ENCODE assay signal across 1 cellular context in genomic region chr2:46735730-46736493, GRCh38.
A peak's percentile ranks its signal among the peaks of the same experiment; 100 is the strongest.
TF ChIP-seq lines count a peak whose summit lies in the region.

No MANE protein-coding gene starts in this region.

TF ChIP-seq in HepG2, 621 proteins besides CTCF, POLR2A, EP300 and RAD21 (continued from another document):
- TF ChIP-seq CEBPZ (IDR thresholded peaks at IDR 0.05; ENCODE audit: low read length) = no peak
- TF ChIP-seq PAXIP1 (CRISPR knock-in tag; conservative IDR thresholded peaks at IDR 0.05) = 0 out of 2 replicates have a peak, but pooled peaks have one; percentile 21
- TF ChIP-seq NBN (conservative IDR thresholded peaks at IDR 0.05) = no peak
- TF ChIP-seq SNAPC2 (CRISPR knock-in tag; IDR thresholded peaks at IDR 0.05) = no peak
- TF ChIP-seq ZNF30 (CRISPR knock-in tag; IDR thresholded peaks at IDR 0.05) = no peak
- TF ChIP-seq SALL2 (CRISPR knock-in tag; IDR thresholded peaks at IDR 0.05) = no peak
- TF ChIP-seq USF2 (IDR thresholded peaks at IDR 0.05; ENCODE audit: low read depth, low read length) = no peak
- TF ChIP-seq USF2 (CRISPR knock-in tag; IDR thresholded peaks at IDR 0.05; ENCODE audit: borderline replicate concordance) = no peak
- TF ChIP-seq ZFP82 (CRISPR knock-in tag; IDR thresholded peaks at IDR 0.05; ENCODE audit: borderline replicate concordance) = no peak
- no peak for TF ChIP-seq ZNF326 (CRISPR knock-in tag; IDR thresholded peaks at IDR 0.05; ENCODE audit: borderline replicate concordance)
- TF ChIP-seq ZNF850 (CRISPR knock-in tag; conservative IDR thresholded peaks at IDR 0.05) = no peak
- peak; percentile 6; the same call in 1 of the 2 replicates for TF ChIP-seq HNF4A (CRISPR knock-in tag; IDR thresholded peaks at IDR 0.05)
- no peak for TF ChIP-seq ZNF33B (CRISPR knock-in tag; IDR thresholded peaks at IDR 0.05)
- 0 out of 2 replicates have a peak, but pooled peaks have one; percentile 47 for TF ChIP-seq POGZ (CRISPR knock-in tag; IDR thresholded peaks at IDR 0.05)
- TF ChIP-seq BCL6 (CRISPR knock-in tag; IDR thresholded peaks at IDR 0.05) = no peak
- no peak for TF ChIP-seq SKIL (CRISPR knock-in tag; IDR thresholded peaks at IDR 0.05; ENCODE audit: borderline replicate concordance)
- no peak for TF ChIP-seq MAZ (IDR thresholded peaks at IDR 0.05; ENCODE audit: borderline replicate concordance, low read depth, low read length)
- TF ChIP-seq MAZ (CRISPR knock-in tag; IDR thresholded peaks at IDR 0.05; ENCODE audit: low read depth) = no peak
- TF ChIP-seq CBX1 (IDR thresholded peaks at IDR 0.05; ENCODE audit: low read depth) = no peak
- TF ChIP-seq SETDB1 (CRISPR knock-in tag; IDR thresholded peaks at IDR 0.05; ENCODE audit: borderline replicate concordance) = no peak
- TF ChIP-seq RNF219 (CRISPR knock-in tag; IDR thresholded peaks at IDR 0.05) = 0 out of 2 replicates have a peak, but pooled peaks have one; percentile 4
- peak; percentile 66; the same call in 1 of the 2 replicates for TF ChIP-seq ZMYM2 (CRISPR knock-in tag; IDR thresholded peaks at IDR 0.05)
- TF ChIP-seq MBNL3 (CRISPR knock-in tag; conservative IDR thresholded peaks at IDR 0.05) = no peak
- TF ChIP-seq PCBP2 (optimal IDR thresholded peaks at IDR 0.05; ENCODE audit: low read depth, low read length, poor library complexity, severe bottlenecking) = peak; percentile 42
- peak; percentile 92 for TF ChIP-seq HNRNPK (IDR thresholded peaks at IDR 0.05; ENCODE audit: low read depth, low read length, poor library complexity, severe bottlenecking)
- TF ChIP-seq ZNF879 (CRISPR knock-in tag; IDR thresholded peaks at IDR 0.05) = no peak
- TF ChIP-seq NR0B2 (CRISPR knock-in tag; IDR thresholded peaks at IDR 0.05) = no peak
- no peak for TF ChIP-seq SCMH1 (CRISPR knock-in tag; IDR thresholded peaks at IDR 0.05; ENCODE audit: borderline replicate concordance)
- TF ChIP-seq ZNF770 (CRISPR knock-in tag; IDR thresholded peaks at IDR 0.05) = peak; percentile 97
- TF ChIP-seq TFDP1 (CRISPR knock-in tag; IDR thresholded peaks at IDR 0.05; ENCODE audit: borderline replicate concordance) = no peak
- TF ChIP-seq SALL1 (CRISPR knock-in tag; IDR thresholded peaks at IDR 0.05) = 0 out of 2 replicates have a peak, but pooled peaks have one; percentile 14
- no peak for TF ChIP-seq DMTF1 (CRISPR knock-in tag; IDR thresholded peaks at IDR 0.05)
- TF ChIP-seq ZNF644 (CRISPR knock-in tag; IDR thresholded peaks at IDR 0.05; ENCODE audit: low read depth) = 0 out of 2 replicates have a peak, but pooled peaks have one; percentile 23
TF ChIP-seq in HepG2: peak in this region for 14.
